In genomic region chr6:55293116-55293515, GRCh38 we compare ENCODE assay signal across 11 cellular contexts. TPM values are rescaled to one million over a fixed set of nuclear protein-coding genes. Genes with fewer than 3 reads are reported as not detected.
DNase-seq lines count a peak whose midpoint lies in the region; ATAC-seq and TF ChIP-seq lines count a peak whose summit lies in the region.
"Had no signal": no experiment of that assay in that cellular context is flagged by ENCODE, and none has a peak within 500 bp of the region (broad histone marks: within the 10 kb centered on the region; RNA-seq: fewer than 3 reads in every experiment).

No MANE protein-coding gene starts in this region.

- H3K27me3 Mint-ChIP-seq in WTC11 (ENCODE audit: low read depth) (no peaks in the 10 kb centered on the region), T-cell (no peaks in the 10 kb centered on the region)
- no peaks in the 10 kb centered on the region for H3K27me3 Mint-ChIP-seq in activated T-helper 1 cell treated with anti-CD3 and anti-CD28 coated beads, Interleukin-12 subunit alpha, Interleukin-12 subunit beta, Interleukin-2, Interleukin-4 antibody, amounts not matched to agents 30 ng/mL and 10 ng/mL and 1 ng/mL, durations not matched to agents 14 hours and 24 hours and 36 hours (ENCODE audit: insufficient read depth)
- H3K27me3 Mint-ChIP-seq: activated CD4-positive, alpha-beta memory T cell treated with anti-CD3 and anti-CD28 coated beads, Interleukin-2, amount 10 ng/mL, durations not matched to agents 7 days and 5 days; stimulated activated memory B cell treated with anti-CD40 and anti-IgM and Interleukin-4, amounts not matched to agents 10 μg/mL and 1 μg/mL and 100 μg/mL, for 72 hours had no signal

- CTCF ChIA-PET in WTC11 (lab: Charles Lee), result interaction anchor here (0.9 to 2.7 kb wide), 5 partner anchors 10 to 648 kb away, joined by 3 to 10 read pairs (median 3); no protein-coding TSS in a partner anchor
- CTCF ChIA-PET in T-cell (lab: Charles Lee), result no interaction called here

- peaks cover 0 to 9% of the 10 kb centered on the region in 2 donors for H3K9me3 ChIP-seq in right atrium auricular region

- H3K4me3 ChIP-seq in kidney epithelial cell (ENCODE audit: low read depth, low read length) (no peak overlapping the region), right atrium auricular region (no peak overlapping the region)

- no peaks in the 10 kb centered on the region for H3K4me1 ChIP-seq in right atrium auricular region

- H3K9me3 Mint-ChIP-seq in WTC11, result peaks cover 8% of the 10 kb centered on the region
- no peaks in the 10 kb centered on the region for H3K9me3 Mint-ChIP-seq in activated T-helper 1 cell treated with anti-CD3 and anti-CD28 coated beads, Interleukin-12 subunit alpha, Interleukin-12 subunit beta, Interleukin-2, Interleukin-4 antibody, amounts not matched to agents 30 ng/mL and 10 ng/mL and 1 ng/mL, durations not matched to agents 14 hours and 24 hours and 36 hours
- H3K9me3 Mint-ChIP-seq in T-cell, result peaks cover 6 to 23% (median 9%) of the 10 kb centered on the region in 3 donors

- DNase-seq in EH (ENCODE audit: low read depth) (peak; percentile 7), HT-29 (ENCODE audit: low spot score) (peak; percentile 13), WTC11 (ENCODE audit: low spot score) (no peak), kidney epithelial cell (ENCODE audit: low read depth) (no peak), T-cell (no peak), right atrium auricular region (ENCODE audit: low spot score) (no peak)
- DNase-seq in activated T-helper 1 cell treated with anti-CD3 and anti-CD28 coated beads, Interleukin-12 subunit alpha, Interleukin-12 subunit beta, Interleukin-2, Interleukin-4 antibody, amounts not matched to agents 30 ng/mL and 10 ng/mL and 1 ng/mL, durations not matched to agents 14 hours and 24 hours and 36 hours (ENCODE audit: low spot score), result no peak
- DNase-seq: activated CD4-positive, alpha-beta memory T cell treated with anti-CD3 and anti-CD28 coated beads, Interleukin-2, amount 10 ng/mL, durations not matched to agents 7 days and 5 days; kidney glomerular epithelial cell had no signal

- POLR2A ChIA-PET in WTC11 (lab: Charles Lee), result no interaction called here
- POLR2A ChIA-PET in T-cell (lab: Charles Lee), result no interaction called here

- H3K27ac ChIP-seq in right atrium auricular region, result no peak overlapping the region

- H3K27ac Mint-ChIP-seq in WTC11 (no peak overlapping the region), T-cell (no peak overlapping the region)
- H3K27ac Mint-ChIP-seq in activated T-helper 1 cell treated with anti-CD3 and anti-CD28 coated beads, Interleukin-12 subunit alpha, Interleukin-12 subunit beta, Interleukin-2, Interleukin-4 antibody, amounts not matched to agents 30 ng/mL and 10 ng/mL and 1 ng/mL, durations not matched to agents 14 hours and 24 hours and 36 hours, result no peak overlapping the region
- H3K27ac Mint-ChIP-seq: activated CD4-positive, alpha-beta memory T cell treated with anti-CD3 and anti-CD28 coated beads, Interleukin-2, amount 10 ng/mL, durations not matched to agents 7 days and 5 days; stimulated activated memory B cell treated with anti-CD40 and anti-IgM and Interleukin-4, amounts not matched to agents 10 μg/mL and 1 μg/mL and 100 μg/mL, for 72 hours had no signal

- H3K27me3 ChIP-seq in kidney epithelial cell (ENCODE audit: control insufficient read depth, insufficient read depth, low read length) (no peaks in the 10 kb centered on the region), right atrium auricular region (no peaks in the 10 kb centered on the region)

- ATAC-seq in WTC11 (no peak), T-cell (replicated peaks in 1 of 4) (no peak), HG03139 (IDR thresholded peaks at IDR 0.05; ENCODE audit: unreplicated experiment) (no peak)
- ATAC-seq: stimulated activated memory B cell treated with anti-CD40 and anti-IgM and Interleukin-4, amounts not matched to agents 10 μg/mL and 1 μg/mL and 100 μg/mL, for 72 hours had no signal

- peak; percentile 23; the same call in 1 of the 2 replicates for TF ChIP-seq CTCF in WTC11 (IDR thresholded peaks at IDR 0.05)
- TF ChIP-seq CTCF in kidney epithelial cell (IDR thresholded peaks at IDR 0.05; ENCODE audit: insufficient read depth, low read length, poor library complexity, severe bottlenecking), result peak; percentile 28
- no peak for TF ChIP-seq CTCF in right atrium auricular region (IDR thresholded peaks at IDR 0.05)

- H3K4me3 Mint-ChIP-seq in WTC11, result no peak overlapping the region
- no peak overlapping the region for H3K4me3 Mint-ChIP-seq in activated T-helper 1 cell treated with anti-CD3 and anti-CD28 coated beads, Interleukin-12 subunit alpha, Interleukin-12 subunit beta, Interleukin-2, Interleukin-4 antibody, amounts not matched to agents 30 ng/mL and 10 ng/mL and 1 ng/mL, durations not matched to agents 14 hours and 24 hours and 36 hours
- no peak overlapping the region for H3K4me3 Mint-ChIP-seq in T-cell
- H3K4me3 Mint-ChIP-seq: activated CD4-positive, alpha-beta memory T cell treated with anti-CD3 and anti-CD28 coated beads, Interleukin-2, amount 10 ng/mL, durations not matched to agents 7 days and 5 days; stimulated activated memory B cell treated with anti-CD40 and anti-IgM and Interleukin-4, amounts not matched to agents 10 μg/mL and 1 μg/mL and 100 μg/mL, for 72 hours had no signal

- intact Hi-C loops in activated T-helper 1 cell treated with anti-CD3 and anti-CD28 coated beads, Interleukin-12 subunit alpha, Interleukin-12 subunit beta, Interleukin-2, Interleukin-4 antibody, amounts not matched to agents 30 ng/mL and 10 ng/mL and 1 ng/mL, durations not matched to agents 14 hours and 24 hours and 36 hours (cut with micrococcal nuclease), result no loop called here

- H3K36me3 Mint-ChIP-seq in WTC11, result no peaks in the 10 kb centered on the region
- H3K36me3 Mint-ChIP-seq in activated T-helper 1 cell treated with anti-CD3 and anti-CD28 coated beads, Interleukin-12 subunit alpha, Interleukin-12 subunit beta, Interleukin-2, Interleukin-4 antibody, amounts not matched to agents 30 ng/mL and 10 ng/mL and 1 ng/mL, durations not matched to agents 14 hours and 24 hours and 36 hours (ENCODE audit: low read depth), result no peaks in the 10 kb centered on the region
- no peaks in the 10 kb centered on the region for H3K36me3 Mint-ChIP-seq in T-cell
- H3K36me3 Mint-ChIP-seq: stimulated activated memory B cell treated with anti-CD40 and anti-IgM and Interleukin-4, amounts not matched to agents 10 μg/mL and 1 μg/mL and 100 μg/mL, for 72 hours had no signal

- no peaks in the 10 kb centered on the region for H3K36me3 ChIP-seq in kidney epithelial cell (ENCODE audit: control insufficient read depth, insufficient read depth, low read length)
- H3K36me3 ChIP-seq in right atrium auricular region, result no peaks in the 10 kb centered on the region

- H3K4me1 Mint-ChIP-seq in WTC11 (no peaks in the 10 kb centered on the region), T-cell (no peaks in the 10 kb centered on the region)
- no peaks in the 10 kb centered on the region for H3K4me1 Mint-ChIP-seq in activated T-helper 1 cell treated with anti-CD3 and anti-CD28 coated beads, Interleukin-12 subunit alpha, Interleukin-12 subunit beta, Interleukin-2, Interleukin-4 antibody, amounts not matched to agents 30 ng/mL and 10 ng/mL and 1 ng/mL, durations not matched to agents 14 hours and 24 hours and 36 hours (ENCODE audit: low read depth)
- H3K4me1 Mint-ChIP-seq: activated CD4-positive, alpha-beta memory T cell treated with anti-CD3 and anti-CD28 coated beads, Interleukin-2, amount 10 ng/mL, durations not matched to agents 7 days and 5 days; stimulated activated memory B cell treated with anti-CD40 and anti-IgM and Interleukin-4, amounts not matched to agents 10 μg/mL and 1 μg/mL and 100 μg/mL, for 72 hours had no signal

TF ChIP-seq in WTC11, 78 proteins besides CTCF, POLR2A, EP300 and RAD21:
- TF ChIP-seq, protein P1, sequence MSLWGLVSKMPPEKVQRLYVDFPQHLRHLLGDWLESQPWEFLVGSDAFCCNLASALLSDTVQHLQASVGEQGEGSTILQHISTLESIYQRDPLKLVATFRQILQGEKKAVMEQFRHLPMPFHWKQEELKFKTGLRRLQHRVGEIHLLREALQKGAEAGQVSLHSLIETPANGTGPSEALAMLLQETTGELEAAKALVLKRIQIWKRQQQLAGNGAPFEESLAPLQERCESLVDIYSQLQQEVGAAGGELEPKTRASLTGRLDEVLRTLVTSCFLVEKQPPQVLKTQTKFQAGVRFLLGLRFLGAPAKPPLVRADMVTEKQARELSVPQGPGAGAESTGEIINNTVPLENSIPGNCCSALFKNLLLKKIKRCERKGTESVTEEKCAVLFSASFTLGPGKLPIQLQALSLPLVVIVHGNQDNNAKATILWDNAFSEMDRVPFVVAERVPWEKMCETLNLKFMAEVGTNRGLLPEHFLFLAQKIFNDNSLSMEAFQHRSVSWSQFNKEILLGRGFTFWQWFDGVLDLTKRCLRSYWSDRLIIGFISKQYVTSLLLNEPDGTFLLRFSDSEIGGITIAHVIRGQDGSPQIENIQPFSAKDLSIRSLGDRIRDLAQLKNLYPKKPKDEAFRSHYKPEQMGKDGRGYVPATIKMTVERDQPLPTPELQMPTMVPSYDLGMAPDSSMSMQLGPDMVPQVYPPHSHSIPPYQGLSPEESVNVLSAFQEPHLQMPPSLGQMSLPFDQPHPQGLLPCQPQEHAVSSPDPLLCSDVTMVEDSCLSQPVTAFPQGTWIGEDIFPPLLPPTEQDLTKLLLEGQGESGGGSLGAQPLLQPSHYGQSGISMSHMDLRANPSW (CRISPR knock-in tag; conservative IDR thresholded peaks at IDR 0.05; ENCODE audit: low read depth), result no peak

RNA-seq across cellular contexts. Expression of gene GFRAL, which starts 34.2 kb away (rescaled TPM):
- not detected in 2 replicates for total RNA-seq in HT-29 (2014; rRNA removed; shearing (Covaris generic))
- total RNA-seq in WTC11 (2021), result not detected in 3 replicates
- not detected in 2 replicates for total RNA-seq in kidney epithelial cell
- total RNA-seq in activated T-helper 1 cell treated with anti-CD3 and anti-CD28 coated beads, Interleukin-12 subunit alpha, Interleukin-12 subunit beta, Interleukin-2, Interleukin-4 antibody, amounts not matched to agents 30 ng/mL and 10 ng/mL and 1 ng/mL, durations not matched to agents 14 hours and 24 hours and 36 hours, result not detected in 2 replicates
- total RNA-seq in T-cell, result not detected
- not detected for total RNA-seq in right atrium auricular region
- total RNA-seq: activated CD4-positive, alpha-beta memory T cell treated with anti-CD3 and anti-CD28 coated beads, Interleukin-2, amount 10 ng/mL, durations not matched to agents 7 days and 5 days had no signal

Comparison
In these comparisons a context has a peak if more than half of its experiments do, and no peak if none do; other contexts are left out.
1. DNase-seq: peak in EH (single experiment) and HT-29 (single experiment); none in WTC11 (single experiment), kidney epithelial cell (single experiment), activated T-helper 1 cell treated with anti-CD3 and anti-CD28 coated beads, Interleukin-12 subunit alpha, Interleukin-12 subunit beta, Interleukin-2, Interleukin-4 antibody, amounts not matched to agents 30 ng/mL and 10 ng/mL and 1 ng/mL, durations not matched to agents 14 hours and 24 hours and 36 hours (single experiment), T-cell (0 of 34) and right atrium auricular region (single experiment).
2. CTCF ChIP-seq: peak in WTC11 (single experiment) and kidney epithelial cell (single experiment); none in right atrium auricular region (0 of 2).